In genomic region chr1:197234581-197234980, GRCh38 we compare ENCODE assay signal across 14 cellular contexts.
"Had no signal": no experiment of that assay in that cellular context is flagged by ENCODE, and none has a peak within 500 bp of the region (broad histone marks: within the 10 kb centered on the region; RNA-seq: fewer than 3 reads in every experiment).

No MANE protein-coding gene starts in this region.

- ATAC-seq: activated T-cell treated with anti-CD3 and anti-CD28 coated beads, Interleukin-2, amount 50 U/mL, for 72 hours; effector memory CD8-positive, alpha-beta T cell; left colon; stimulated activated naive B cell treated with anti-CD40 and anti-IgM and Interleukin-4, amounts not matched to agents 10 μg/mL and 1 μg/mL and 100 μg/mL, for 72 hours; T-helper 17 cell had no signal

- DNase-seq: activated CD4-positive, alpha-beta T cell treated with anti-CD3 and anti-CD28 coated beads for 1 hour; activated effector memory CD4-positive, alpha-beta T cell treated with anti-CD3 and anti-CD28 coated beads, Interleukin-2, amount 50 U/mL, for 16 hours; activated naive CD4-positive, alpha-beta T cell treated with anti-CD3 and anti-CD28 coated beads, Interleukin-2, amount 50 U/mL, for 16 hours; activated T-cell treated with anti-CD3 and anti-CD28 coated beads, Interleukin-2, amount 50 U/mL, for 72 hours; effector memory CD8-positive, alpha-beta T cell; left colon; occipital lobe; stimulated activated CD4-positive, alpha-beta T cell treated with anti-CD3 and anti-CD28 coated beads, Interleukin-4, amount 100 ng/mL, for 24 hours; stimulated activated naive B cell treated with anti-CD40 and anti-IgM and Interleukin-4, amounts not matched to agents 10 μg/mL and 1 μg/mL and 100 μg/mL, for 72 hours; T-helper 17 cell; tibial artery; WERI-Rb-1 had no signal

- H3K27ac ChIP-seq: breast epithelium, hepatocyte, tibial artery, WERI-Rb-1 had no signal
